25 cellular contexts compared by ENCODE assay signal in the genomic region with DNA sequence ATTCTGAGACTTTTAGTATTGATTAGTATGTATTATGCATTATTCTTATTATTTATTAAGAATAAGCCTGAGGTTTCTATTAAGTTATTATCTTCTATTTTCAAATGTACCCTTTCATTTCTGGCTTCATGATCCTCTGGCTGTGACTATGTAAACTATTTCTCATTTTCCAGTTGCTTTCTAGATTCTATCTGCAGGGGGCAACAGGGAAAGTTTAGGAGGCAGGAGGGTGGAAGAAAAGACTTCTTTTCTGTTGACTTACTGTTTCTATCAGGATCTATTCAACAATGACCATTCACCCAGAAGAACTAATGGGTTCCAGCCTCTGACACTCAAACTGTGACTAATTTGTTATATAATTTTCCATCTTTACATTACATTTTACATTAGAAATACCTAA.
DNase-seq lines count a peak whose midpoint lies in the region; ATAC-seq and TF ChIP-seq lines count a peak whose summit lies in the region.
"Had no signal": no experiment of that assay in that cellular context is flagged by ENCODE, and none has a peak within 500 bp of the region (broad histone marks: within the 10 kb centered on the region; RNA-seq: fewer than 3 reads in every experiment).

No MANE protein-coding gene starts in this region.

- H3K27me3 ChIP-seq in H7 (ENCODE audit: control insufficient read depth, insufficient read depth, low read length): no peaks in the 10 kb centered on the region
- H3K27me3 ChIP-seq: MG63, SJSA1 had no signal

- in situ Hi-C loops in ACHN (cut with HindIII; ENCODE audit: low pct_ligation_motif_present, low pct_unique_long_range_greater_than_20kb, low sequenced_read_pairs) (no loop called here), astrocyte of the cerebellum (cut with HindIII; ENCODE audit: low sequenced_read_pairs) (no loop called here)

- peak; percentile 10 for DNase-seq in ACHN
- DNase-seq in H7: peak; percentile 45
- DNase-seq in astrocyte of the cerebellum (ENCODE audit: low read depth): no peak
- peak; percentile 13 for DNase-seq in iPS-NIHi7 (ENCODE audit: extremely low spot score)
- no peak for DNase-seq in effector CD4-positive, alpha-beta T cell
- DNase-seq in activated CD4-positive, CD25-positive, alpha-beta regulatory T cell treated with anti-CD3 and anti-CD28 coated beads, Interleukin-2, amount 50 U/mL, for 72 hours: no peak
- no peak for DNase-seq in cerebellar nuclear complex (lab: John Stamatoyannopoulos, UW)
- DNase-seq: CD8-positive, alpha-beta memory T cell; DMS153; DND-41; IMR-90; KG1; MG63; NCI-H1694; NCI-H2029 treated with DMSO at 0.1 percent for 48 hours; NCI-H345; NCI-H510A treated with DMSO at 0.1 percent for 48 hours; NCI-H748 treated with DMSO at 0.1 percent for 48 hours; NK-92 treated with Interleukin-12 subunit alpha and Interleukin-12 subunit beta, amount 100 ng/mL, for 24 hours; PC-9; T-cell had no signal

- H3K4me3 ChIP-seq in H7 (ENCODE audit: insufficient read depth, low read depth, low read length) (no peak overlapping the region), astrocyte of the cerebellum (ENCODE audit: low read depth, low read length) (no peak overlapping the region)
- H3K4me3 ChIP-seq: A549, MG63, PC-9, SJSA1 had no signal

- no peaks in the 10 kb centered on the region for H3K36me3 ChIP-seq in H7 (replicated peaks; ENCODE audit: control insufficient read depth, insufficient read depth, low read length)
- H3K36me3 ChIP-seq: MG63, SJSA1 had no signal

- no peak for ATAC-seq in HG03025 (IDR thresholded peaks at IDR 0.05; ENCODE audit: low FRiP score, unreplicated experiment)
- ATAC-seq: A549, Right ventricle myocardium inferior, T-cell had no signal

- TF ChIP-seq CTCF in astrocyte of the cerebellum (IDR thresholded peaks at IDR 0.05; ENCODE audit: low read depth, low read length, missing control alignments): peak; percentile 6

Comparison
In these comparisons a context has a peak if more than half of its experiments do, and no peak if none do; other contexts are left out.
1. DNase-seq: peak in ACHN (single experiment), H7 (single experiment) and iPS-NIHi7 (single experiment); none in astrocyte of the cerebellum (single experiment), effector CD4-positive, alpha-beta T cell (single experiment), activated CD4-positive, CD25-positive, alpha-beta regulatory T cell treated with anti-CD3 and anti-CD28 coated beads, Interleukin-2, amount 50 U/mL, for 72 hours (single experiment) and cerebellar nuclear complex (0 of 2).